8 cellular contexts compared by ENCODE assay signal in the genomic region with DNA sequence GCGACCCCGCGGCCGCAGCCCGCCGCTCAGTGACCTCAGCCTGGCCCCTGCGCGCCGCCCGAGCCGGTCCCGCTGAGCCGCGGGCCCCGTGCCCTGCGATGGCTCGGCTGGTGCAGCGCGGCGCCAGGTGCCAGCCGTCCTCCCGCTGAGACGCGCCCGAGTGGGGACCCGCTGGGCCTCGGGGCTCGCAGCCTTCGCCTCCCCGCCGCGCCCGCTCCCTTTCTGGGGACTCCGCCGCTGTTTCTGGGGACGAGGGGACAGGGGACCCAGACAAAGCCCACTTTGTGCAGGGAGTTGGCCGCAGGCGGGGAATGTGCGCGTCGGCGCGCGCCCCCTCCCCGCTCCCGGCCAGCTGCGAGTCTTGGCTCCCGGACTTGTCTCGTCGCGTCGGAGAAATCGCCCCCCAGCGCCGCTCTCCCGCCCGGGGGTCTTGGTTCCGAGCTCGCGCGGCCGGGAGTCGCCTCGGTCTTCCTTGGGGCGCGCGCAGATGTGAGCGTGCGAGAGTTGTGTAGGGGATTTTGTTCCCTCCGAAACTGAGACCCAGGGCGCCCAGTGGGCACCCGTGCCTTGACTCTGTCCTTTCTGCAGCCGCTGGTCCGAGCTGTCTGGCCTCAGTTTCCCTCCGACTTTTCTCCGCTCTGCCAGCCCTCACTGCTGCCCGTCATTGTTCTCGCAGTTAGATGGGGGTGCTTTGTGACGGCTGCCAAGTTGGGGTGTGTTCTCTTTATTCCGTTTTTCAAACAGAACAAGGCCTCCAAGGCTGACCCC. TPM values are rescaled to one million over a fixed set of nuclear protein-coding genes. Genes with fewer than 3 reads are reported as not detected.
DNase-seq lines count a peak whose midpoint lies in the region; ATAC-seq and TF ChIP-seq lines count a peak whose summit lies in the region.

No MANE protein-coding gene starts in this region.

- H3K4me3 Mint-ChIP-seq in brain: peak overlapping the region; percentile 94 to 97 (median 96)

- DNase-seq in DMS53 treated with DMSO at 0.1 percent for 48 hours (lab: John Stamatoyannopoulos, UW; ENCODE audit: unreplicated experiment): peak; percentile 32
- no peak for DNase-seq in DMS53 (lab: John Stamatoyannopoulos, UW)
- no peak for DNase-seq in left lung
- no peak for DNase-seq in AG08396 (ENCODE audit: low spot score)

- H3K27me3 ChIP-seq in left lung: peaks cover 0 to 42% of the 10 kb centered on the region in 2 donors
- H3K27me3 ChIP-seq in subcutaneous abdominal adipose tissue (ENCODE audit: control insufficient read depth in 5 of 5, insufficient read depth in 4 of 5, low read length in 5 of 5): no peaks in the 10 kb centered on the region

- peaks cover 0 to 6% (median 0%) of the 10 kb centered on the region in 5 experiments for H3K9me3 Mint-ChIP-seq in brain

- H3K36me3 Mint-ChIP-seq in brain: peaks cover 9% of the 10 kb centered on the region

- peak overlapping the region in 4 of 5 donors; percentile 42 to 72 (median 64) for H3K9ac ChIP-seq in subcutaneous abdominal adipose tissue (ENCODE audit: low read length in 5 of 5)

- H3K4me1 ChIP-seq in left lung: peaks cover 6 to 45% of the 10 kb centered on the region in 2 donors
- peaks cover 9 to 43% (median 24%) of the 10 kb centered on the region in 5 donors for H3K4me1 ChIP-seq in subcutaneous abdominal adipose tissue (ENCODE audit: control insufficient read depth in 5 of 5, insufficient read depth in 5 of 5, low read length in 5 of 5)

- H3K27me3 Mint-ChIP-seq in brain: peaks cover 3% of the 10 kb centered on the region

- intact Hi-C loops in left lung (cut with DNase I): no loop called here

- H3K27ac Mint-ChIP-seq in brain: peak overlapping the region; percentile 92 to 99 (median 98)

- TF ChIP-seq CTCF in brain (conservative IDR thresholded peaks at IDR 0.05) (no peak), left lung (IDR thresholded peaks at IDR 0.05) (no peak)

- ATAC-seq in HG03460 (IDR thresholded peaks at IDR 0.05; ENCODE audit: unreplicated experiment) (peak; percentile 53), left lung (peak; percentile 55), HG03139 (IDR thresholded peaks at IDR 0.05; ENCODE audit: unreplicated experiment) (no peak)

- H3K9me3 ChIP-seq in left lung: no peaks in the 10 kb centered on the region
- no peaks in the 10 kb centered on the region for H3K9me3 ChIP-seq in subcutaneous abdominal adipose tissue (ENCODE audit: control insufficient read depth in 5 of 5, low read length in 5 of 5)

- peaks cover 63% of the 10 kb centered on the region for H3K4me1 Mint-ChIP-seq in brain

- peak overlapping the region; percentile 69 to 71 for H3K4me3 ChIP-seq in left lung
- H3K4me3 ChIP-seq in subcutaneous abdominal adipose tissue (ENCODE audit: low read depth in 1 of 5, low read length in 5 of 5): peak overlapping the region; percentile 80 to 87 (median 84)

- H3K27ac ChIP-seq in left lung (peak overlapping the region; percentile 77 to 80), subcutaneous abdominal adipose tissue (ENCODE audit: low read depth, low read length) (no peak overlapping the region)

- H3K36me3 ChIP-seq in left lung: no peaks in the 10 kb centered on the region
- H3K36me3 ChIP-seq in subcutaneous abdominal adipose tissue (ENCODE audit: control insufficient read depth in 5 of 5, insufficient read depth in 5 of 5, low read length in 5 of 5): no peaks in the 10 kb centered on the region

RNA-seq across cellular contexts. Expression of gene VASH1, which starts 0.8 kb away (rescaled TPM):
- polyA plus RNA-seq in brain (ENCODE audit: insufficient read depth, low read depth, low replicate concordance): 42.7 TPM
- total RNA-seq in left lung: 10 to 100 TPM; 26.5 to 29.3 TPM

RNA-seq across cellular contexts. Expression of gene ANGEL1, which starts 50.6 kb away (rescaled TPM):
- polyA plus RNA-seq in brain (ENCODE audit: insufficient read depth, low read depth, low replicate concordance): 19.3 TPM
- total RNA-seq in left lung: 10 to 100 TPM; 18.9 to 21.3 TPM
